In genomic region chr19:12790628-12791344, GRCh38 we compare ENCODE assay signal across 8 cellular contexts. TPM values are rescaled to one million over a fixed set of nuclear protein-coding genes. Genes with fewer than 3 reads are reported as not detected.
DNase-seq lines count a peak whose midpoint lies in the region; ATAC-seq and TF ChIP-seq lines count a peak whose summit lies in the region.

No MANE protein-coding gene starts in this region.

- ATAC-seq in HCT116: no peak
- no peak for ATAC-seq in GM19467 (IDR thresholded peaks at IDR 0.05; ENCODE audit: unreplicated experiment)
- ATAC-seq in HG02642 (IDR thresholded peaks at IDR 0.05; ENCODE audit: poor library complexity, unreplicated experiment): no peak

- H3K79me2 ChIP-seq in HCT116 (ENCODE audit: insufficient read depth, low read length) (peaks cover 19% of the 10 kb centered on the region), hepatocyte (peaks cover 18% of the 10 kb centered on the region)

- H3K9me2 ChIP-seq in HCT116 (ENCODE audit: insufficient read depth) (no peaks in the 10 kb centered on the region), hepatocyte (replicated peaks; ENCODE audit: insufficient read depth) (no peaks in the 10 kb centered on the region)

- RAD21 ChIA-PET in HCT116 (lab: Charles Lee; ENCODE audit: low non-redundant PET in 1 of 2, low total read pairs in 2 of 2, uncharacterized antibody in 2 of 2, unreplicated experiment in 2 of 2): interaction anchor here (0.6 to 1.4 kb wide), 4 partner anchors 8 to 94 kb away, joined by 3 to 8 read pairs (median 4); partner anchors contain the start of gene FBXW9 (in 1 of the 2)

- CTCF ChIA-PET in HCT116 (lab: Charles Lee): interaction anchor here (0.7 to 7.4 kb wide), 5 partner anchors 8 to 33 kb away, joined by 3 to 88 read pairs (median 21); partner anchors contain the start of gene HOOK2
- CTCF ChIA-PET in activated CD4-positive, alpha-beta memory T cell treated with anti-CD3 and anti-CD28 coated beads for 36 hours (lab: Charles Lee): interaction anchor here (0.7 to 18.0 kb wide), 7 partner anchors 8 to 175 kb away, joined by 3 to 636 read pairs (median 7); partner anchors contain the start of genes HOOK2 and TNPO2

- H3K4me1 ChIP-seq in HCT116 (ENCODE audit: control insufficient read depth in 1 of 2, insufficient read depth in 2 of 2, low read length in 2 of 2) (peaks cover 61 to 90% of the 10 kb centered on the region in 2 experiments), hepatocyte (ENCODE audit: insufficient read depth) (peaks cover 42% of the 10 kb centered on the region)

- H3K4me2 ChIP-seq in HCT116 (ENCODE audit: low read length) (peak overlapping the region; percentile 99), hepatocyte (peak overlapping the region; percentile 84)

- peaks cover 29% of the 10 kb centered on the region for H3K36me3 Mint-ChIP-seq in activated CD4-positive, alpha-beta memory T cell treated with anti-CD3 and anti-CD28 coated beads for 36 hours

- H3K27me3 ChIP-seq in HCT116 (ENCODE audit: insufficient read depth, low read length) (no peaks in the 10 kb centered on the region), hepatocyte (no peaks in the 10 kb centered on the region)

- intact Hi-C loops in HCT116 (cut with micrococcal nuclease): no loop called here
- intact Hi-C loops in activated CD4-positive, alpha-beta memory T cell treated with anti-CD3 and anti-CD28 coated beads for 36 hours (cut with micrococcal nuclease): loop anchor here (1.0 to 5.0 kb wide), 9 partner anchors 8 to 1057 kb away; partner anchors contain the start of genes CALR, GET3, IER2 and STX10

- POLR2A ChIA-PET in HCT116 (lab: Charles Lee): interaction anchor here (0.7 to 6.7 kb wide), 16 partner anchors 8 to 109 kb away, joined by 3 to 172 read pairs (median 8); partner anchors contain the start of genes DHPS, GET3, HOOK2 and PRDX2
- POLR2A ChIA-PET in activated CD4-positive, alpha-beta memory T cell treated with anti-CD3 and anti-CD28 coated beads for 36 hours (lab: Charles Lee): interaction anchor here (0.6 to 5.5 kb wide), 15 partner anchors 9 to 1056 kb away, joined by 3 to 89 read pairs (median 5); partner anchors contain the start of genes HOOK2, RAD23A, THSD8 and TNPO2

- H4K20me1 ChIP-seq in HCT116 (ENCODE audit: insufficient read depth) (no peaks in the 10 kb centered on the region), hepatocyte (ENCODE audit: insufficient read depth, poor library complexity, severe bottlenecking) (peaks cover 10% of the 10 kb centered on the region)

- H3K4me3 ChIP-seq in HCT116 (replicated peaks in 1 of 2; ENCODE audit: low read depth in 1 of 2, low read length in 2 of 2) (peak overlapping the region; percentile 77 to 84), hepatocyte (peak overlapping the region; percentile 0)

- no peak for DNase-seq in HCT116 (ENCODE audit: low read depth, low spot score)
- peak; percentile 44 for DNase-seq in activated CD4-positive, alpha-beta memory T cell treated with anti-CD3 and anti-CD28 coated beads for 36 hours
- no peak for DNase-seq in hepatocyte (ENCODE audit: low spot score)
- peak; percentile 45 for DNase-seq in stimulated activated CD8-positive, alpha-beta memory T cell treated with anti-CD3 and anti-CD28 coated beads, Interleukin-4, amount 100 ng/mL, for 48 hours
- no peak for DNase-seq in GM10266 (ENCODE audit: extremely low spot score)
- no peak for DNase-seq in stimulated activated CD4-positive, alpha-beta T cell treated with anti-CD3 and anti-CD28 coated beads, Interleukin-15, amount 100 ng/mL, for 24 hours

- H2AFZ ChIP-seq in HCT116 (ENCODE audit: low read depth, low read length, poor library complexity, severe bottlenecking) (no peak overlapping the region), hepatocyte (no peak overlapping the region)

- BruUV-seq in HCT116 (replicated peaks; lab: Mats Ljungman, UMichigan): no TSS peak

- H3K36me3 ChIP-seq in HCT116 (ENCODE audit: control insufficient read depth in 1 of 2, insufficient read depth in 2 of 2, low read length in 2 of 2) (no peaks in the 10 kb centered on the region), hepatocyte (replicated peaks; ENCODE audit: insufficient read depth, low read depth) (no peaks in the 10 kb centered on the region)

- 12% methylated on average over 18 of the region's 22 CpGs for WGBS in hepatocyte (ENCODE audit: low lambda C conversion rate, missing lambda C conversion rate)

- no peak for TF ChIP-seq CTCF in HCT116 (IDR thresholded peaks at IDR 0.05 in 2 of 3, conservative IDR thresholded peaks at IDR 0.05 in 1 of 3; ENCODE audit: borderline replicate concordance in 1 of 3, insufficient read depth in 1 of 3, low read depth in 2 of 3, low read length in 2 of 3)
- TF ChIP-seq CTCF in hepatocyte (IDR thresholded peaks at IDR 0.05; ENCODE audit: poor library complexity): no peak
- TF ChIP-seq CTCF in GM10266 (IDR thresholded peaks at IDR 0.05; ENCODE audit: control insufficient read depth, insufficient read depth, low read depth, missing control alignments): no peak

- peak overlapping the region; percentile 99 for H3K27ac Mint-ChIP-seq in activated CD4-positive, alpha-beta memory T cell treated with anti-CD3 and anti-CD28 coated beads for 36 hours

- peak overlapping the region; percentile 96 for H3K27ac ChIP-seq in HCT116 (ENCODE audit: low read depth, low read length)
- peak overlapping the region; percentile 99 for H3K27ac ChIP-seq in hepatocyte

- no peak for TF ChIP-seq POLR2A in HCT116 (IDR thresholded peaks at IDR 0.05; ENCODE audit: borderline replicate concordance, extremely low read depth, insufficient read depth, insufficient read length)

- H3K9me3 ChIP-seq in HCT116 (ENCODE audit: control insufficient read depth in 1 of 2, insufficient read depth in 1 of 2, low read depth in 1 of 2, low read length in 2 of 2): no peaks in the 10 kb centered on the region
- H3K9me3 ChIP-seq in hepatocyte (ENCODE audit: low read depth): no peaks in the 10 kb centered on the region

- H3K9ac ChIP-seq in HCT116 (ENCODE audit: low read length): peak overlapping the region; percentile 93

- peak overlapping the region; percentile 94 for H3K4me3 Mint-ChIP-seq in activated CD4-positive, alpha-beta memory T cell treated with anti-CD3 and anti-CD28 coated beads for 36 hours

- TF ChIP-seq RAD21 in HCT116 (IDR thresholded peaks at IDR 0.05; ENCODE audit: low read depth): no peak

- no peaks in the 10 kb centered on the region for H3K9me3 Mint-ChIP-seq in activated CD4-positive, alpha-beta memory T cell treated with anti-CD3 and anti-CD28 coated beads for 36 hours

- no peaks in the 10 kb centered on the region for H3K27me3 Mint-ChIP-seq in activated CD4-positive, alpha-beta memory T cell treated with anti-CD3 and anti-CD28 coated beads for 36 hours

- peaks cover 25% of the 10 kb centered on the region for H3K4me1 Mint-ChIP-seq in activated CD4-positive, alpha-beta memory T cell treated with anti-CD3 and anti-CD28 coated beads for 36 hours (ENCODE audit: low read depth)

TF ChIP-seq in HCT116, 20 proteins besides CTCF, POLR2A, EP300 and RAD21 (continues in another document):
- no peak for TF ChIP-seq MAX (IDR thresholded peaks at IDR 0.05)
- no peak for TF ChIP-seq SIN3A (IDR thresholded peaks at IDR 0.05; ENCODE audit: low read depth)
- TF ChIP-seq SRF (IDR thresholded peaks at IDR 0.05; ENCODE audit: low read depth): no peak
- no peak for TF ChIP-seq ZNF274 (IDR thresholded peaks at IDR 0.05; ENCODE audit: low read depth, low read length)
- no peak for TF ChIP-seq EGR1 (IDR thresholded peaks at IDR 0.05; ENCODE audit: low read depth)
- TF ChIP-seq POLR2AphosphoS5 (IDR thresholded peaks at IDR 0.05; ENCODE audit: low read depth, low read length): no peak
- TF ChIP-seq CEBPB (IDR thresholded peaks at IDR 0.05; ENCODE audit: low read depth): no peak

RNA-seq across cellular contexts. Expression of gene JUNB, which starts 0.5 kb away (rescaled TPM):
- total RNA-seq in HCT116 (2021; ENCODE audit: unreplicated experiment) (194 TPM), hepatocyte (343 and 399 TPM in 2 replicates)
- 215 and 264 TPM in 2 replicates for polyA plus RNA-seq in HCT116 (2012)
- 100 to 1,000 TPM; 409 to 411 TPM for total RNA-seq in activated CD4-positive, alpha-beta memory T cell treated with anti-CD3 and anti-CD28 coated beads for 36 hours
- polyA plus RNA-seq in hepatocyte: 539 and 633 TPM in 2 replicates

RNA-seq across cellular contexts. Expression of gene PRDX2, which starts 10.8 kb away (rescaled TPM):
- 387 TPM for total RNA-seq in HCT116 (2021; ENCODE audit: unreplicated experiment)
- 529 and 594 TPM in 2 replicates for polyA plus RNA-seq in HCT116 (2012)
- 100 to 1,000 TPM; 253 to 258 TPM for total RNA-seq in activated CD4-positive, alpha-beta memory T cell treated with anti-CD3 and anti-CD28 coated beads for 36 hours
- total RNA-seq in hepatocyte: 497 and 589 TPM in 2 replicates
- 581 and 582 TPM in 2 replicates for polyA plus RNA-seq in hepatocyte

RNA-seq across cellular contexts. Expression of gene THSD8, which starts 11.1 kb away (rescaled TPM):
- total RNA-seq in HCT116 (2021; ENCODE audit: unreplicated experiment) (33.3 TPM), hepatocyte (not detected in 2 replicates)
- 22.1 and 29.4 TPM in 2 replicates for polyA plus RNA-seq in HCT116 (2012)
- 10 to 100 TPM; 42.4 to 44.6 TPM for total RNA-seq in activated CD4-positive, alpha-beta memory T cell treated with anti-CD3 and anti-CD28 coated beads for 36 hours
- 5.1 and 5.7 TPM in 2 replicates for polyA plus RNA-seq in hepatocyte

RNA-seq across cellular contexts. Expression of gene HOOK2, which starts 15.4 kb away (rescaled TPM):
- 96.3 TPM for total RNA-seq in HCT116 (2021; ENCODE audit: unreplicated experiment)
- polyA plus RNA-seq in HCT116 (2012): 89.0 and 96.2 TPM in 2 replicates
- total RNA-seq in activated CD4-positive, alpha-beta memory T cell treated with anti-CD3 and anti-CD28 coated beads for 36 hours: 10 to 100 TPM; 20.2 to 22.2 TPM
- 44.3 and 70.5 TPM in 2 replicates for total RNA-seq in hepatocyte
- 113 and 128 TPM in 2 replicates for polyA plus RNA-seq in hepatocyte

RNA-seq across cellular contexts. Expression of gene RNASEH2A, which starts 15.6 kb away (rescaled TPM):
- 54.5 TPM for total RNA-seq in HCT116 (2021; ENCODE audit: unreplicated experiment)
- 71.2 and 79.4 TPM in 2 replicates for polyA plus RNA-seq in HCT116 (2012)
- 10 to 100 TPM; 61.9 to 66.8 TPM for total RNA-seq in activated CD4-positive, alpha-beta memory T cell treated with anti-CD3 and anti-CD28 coated beads for 36 hours
- 8.3 and 9.3 TPM in 2 replicates for total RNA-seq in hepatocyte
- 20.4 and 25.7 TPM in 2 replicates for polyA plus RNA-seq in hepatocyte

Comparison
In these comparisons a context has a peak if more than half of its experiments do, and no peak if none do; other contexts are left out.
1. DNase-seq: peak in activated CD4-positive, alpha-beta memory T cell treated with anti-CD3 and anti-CD28 coated beads for 36 hours (single experiment) and stimulated activated CD8-positive, alpha-beta memory T cell treated with anti-CD3 and anti-CD28 coated beads, Interleukin-4, amount 100 ng/mL, for 48 hours (single experiment); none in HCT116 (single experiment), hepatocyte (single experiment), GM10266 (single experiment) and stimulated activated CD4-positive, alpha-beta T cell treated with anti-CD3 and anti-CD28 coated beads, Interleukin-15, amount 100 ng/mL, for 24 hours (single experiment).
2. RNA of gene THSD8, which starts 11.1 kb away (total RNA-seq): 42.4 to 44.6 TPM in activated CD4-positive, alpha-beta memory T cell treated with anti-CD3 and anti-CD28 coated beads for 36 hours and 33.3 TPM in HCT116 (single experiment); not detected in hepatocyte; every median in the first group is over 10 times any median in the second.